ENCODE assay signal across 1 cellular context in the genomic region with DNA sequence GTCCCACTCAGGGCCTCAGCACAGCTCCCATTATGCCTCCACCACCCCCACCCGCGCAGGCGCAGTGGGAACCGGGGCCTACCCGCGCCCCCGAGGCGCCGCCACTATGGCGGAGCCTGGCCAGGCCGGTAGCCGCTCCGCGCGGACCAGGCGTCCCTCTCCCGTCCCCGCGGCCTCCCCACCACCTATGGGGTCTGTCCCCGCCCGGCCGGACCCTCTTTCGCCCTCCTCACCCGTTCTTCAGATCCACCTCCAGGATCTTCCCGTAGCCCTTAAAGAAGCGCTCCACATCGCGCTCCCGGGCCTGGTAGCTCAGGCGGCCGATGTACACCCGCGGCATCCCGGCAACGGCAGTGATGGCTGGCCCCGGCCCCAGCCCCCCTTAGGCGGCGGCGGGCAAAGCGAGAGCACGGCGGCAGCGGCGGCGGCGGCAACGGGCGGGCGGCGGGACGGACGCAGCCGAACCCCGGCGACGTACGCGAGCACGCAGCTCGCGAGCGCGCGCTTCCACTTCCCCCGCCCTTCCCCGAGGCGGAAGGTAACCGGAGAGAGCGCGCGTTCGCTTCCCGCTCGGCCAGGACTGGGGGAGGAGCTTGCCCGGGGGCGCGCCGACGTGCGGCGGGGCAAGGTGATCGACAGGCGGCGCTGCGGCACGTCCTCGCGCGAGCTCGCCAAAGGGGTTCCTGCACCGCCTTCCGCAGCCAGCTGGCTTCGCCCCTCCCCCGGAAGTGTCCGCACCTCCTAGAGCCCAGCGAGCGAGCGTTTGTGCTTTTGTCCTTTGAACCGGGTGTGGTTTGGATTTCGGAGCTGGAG.
TF ChIP-seq lines count a peak whose summit lies in the region.

A gene (minus strand): TSS at position 488 of the 813 bp plus-strand sequence. CDS start 148 bp downstream, at position 340.

TF ChIP-seq in HepG2, 621 proteins besides CTCF, POLR2A, EP300 and RAD21 (continued from another document and continues in another):
- TF ChIP-seq ZFP90 (CRISPR knock-in tag; IDR thresholded peaks at IDR 0.05; ENCODE audit: borderline replicate concordance) = 0 out of 2 replicates have a peak, but pooled peaks have one; percentile 12
- no peak for TF ChIP-seq THYN1 (CRISPR knock-in tag; IDR thresholded peaks at IDR 0.05; ENCODE audit: borderline replicate concordance, low read depth)
- TF ChIP-seq ESRRA (CRISPR knock-in tag; IDR thresholded peaks at IDR 0.05; ENCODE audit: low read depth) = 0 out of 2 replicates have a peak, but pooled peaks have one; percentile 79
- no peak for TF ChIP-seq FOXJ3 (CRISPR knock-in tag; IDR thresholded peaks at IDR 0.05; ENCODE audit: borderline replicate concordance)
- TF ChIP-seq ZNF333 (CRISPR knock-in tag; IDR thresholded peaks at IDR 0.05; ENCODE audit: borderline replicate concordance) = 0 out of 2 replicates have a peak, but pooled peaks have one; percentile 8
- peak; percentile 85; the same call in 1 of the 2 replicates for TF ChIP-seq BRD4 (CRISPR knock-in tag; IDR thresholded peaks at IDR 0.05)
- TF ChIP-seq, protein P1, sequence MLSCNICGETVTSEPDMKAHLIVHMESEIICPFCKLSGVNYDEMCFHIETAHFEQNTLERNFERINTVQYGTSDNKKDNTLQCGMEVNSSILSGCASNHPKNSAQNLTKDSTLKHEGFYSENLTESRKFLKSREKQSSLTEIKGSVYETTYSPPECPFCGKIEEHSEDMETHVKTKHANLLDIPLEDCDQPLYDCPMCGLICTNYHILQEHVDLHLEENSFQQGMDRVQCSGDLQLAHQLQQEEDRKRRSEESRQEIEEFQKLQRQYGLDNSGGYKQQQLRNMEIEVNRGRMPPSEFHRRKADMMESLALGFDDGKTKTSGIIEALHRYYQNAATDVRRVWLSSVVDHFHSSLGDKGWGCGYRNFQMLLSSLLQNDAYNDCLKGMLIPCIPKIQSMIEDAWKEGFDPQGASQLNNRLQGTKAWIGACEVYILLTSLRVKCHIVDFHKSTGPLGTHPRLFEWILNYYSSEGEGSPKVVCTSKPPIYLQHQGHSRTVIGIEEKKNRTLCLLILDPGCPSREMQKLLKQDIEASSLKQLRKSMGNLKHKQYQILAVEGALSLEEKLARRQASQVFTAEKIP (CRISPR knock-in tag; IDR thresholded peaks at IDR 0.05; ENCODE audit: borderline replicate concordance) = no peak
- TF ChIP-seq, protein P2, sequence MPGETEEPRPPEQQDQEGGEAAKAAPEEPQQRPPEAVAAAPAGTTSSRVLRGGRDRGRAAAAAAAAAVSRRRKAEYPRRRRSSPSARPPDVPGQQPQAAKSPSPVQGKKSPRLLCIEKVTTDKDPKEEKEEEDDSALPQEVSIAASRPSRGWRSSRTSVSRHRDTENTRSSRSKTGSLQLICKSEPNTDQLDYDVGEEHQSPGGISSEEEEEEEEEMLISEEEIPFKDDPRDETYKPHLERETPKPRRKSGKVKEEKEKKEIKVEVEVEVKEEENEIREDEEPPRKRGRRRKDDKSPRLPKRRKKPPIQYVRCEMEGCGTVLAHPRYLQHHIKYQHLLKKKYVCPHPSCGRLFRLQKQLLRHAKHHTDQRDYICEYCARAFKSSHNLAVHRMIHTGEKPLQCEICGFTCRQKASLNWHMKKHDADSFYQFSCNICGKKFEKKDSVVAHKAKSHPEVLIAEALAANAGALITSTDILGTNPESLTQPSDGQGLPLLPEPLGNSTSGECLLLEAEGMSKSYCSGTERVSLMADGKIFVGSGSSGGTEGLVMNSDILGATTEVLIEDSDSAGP (CRISPR knock-in tag; IDR thresholded peaks at IDR 0.05; ENCODE audit: borderline replicate concordance) = peak; percentile 91
- TF ChIP-seq, protein P3, sequence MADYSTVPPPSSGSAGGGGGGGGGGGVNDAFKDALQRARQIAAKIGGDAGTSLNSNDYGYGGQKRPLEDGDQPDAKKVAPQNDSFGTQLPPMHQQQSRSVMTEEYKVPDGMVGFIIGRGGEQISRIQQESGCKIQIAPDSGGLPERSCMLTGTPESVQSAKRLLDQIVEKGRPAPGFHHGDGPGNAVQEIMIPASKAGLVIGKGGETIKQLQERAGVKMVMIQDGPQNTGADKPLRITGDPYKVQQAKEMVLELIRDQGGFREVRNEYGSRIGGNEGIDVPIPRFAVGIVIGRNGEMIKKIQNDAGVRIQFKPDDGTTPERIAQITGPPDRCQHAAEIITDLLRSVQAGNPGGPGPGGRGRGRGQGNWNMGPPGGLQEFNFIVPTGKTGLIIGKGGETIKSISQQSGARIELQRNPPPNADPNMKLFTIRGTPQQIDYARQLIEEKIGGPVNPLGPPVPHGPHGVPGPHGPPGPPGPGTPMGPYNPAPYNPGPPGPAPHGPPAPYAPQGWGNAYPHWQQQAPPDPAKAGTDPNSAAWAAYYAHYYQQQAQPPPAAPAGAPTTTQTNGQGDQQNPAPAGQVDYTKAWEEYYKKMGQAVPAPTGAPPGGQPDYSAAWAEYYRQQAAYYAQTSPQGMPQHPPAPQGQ (CRISPR knock-in tag; IDR thresholded peaks at IDR 0.05; ENCODE audit: borderline replicate concordance) = peak; percentile 32; the same call in 1 of the 2 replicates
- TF ChIP-seq, protein P4, sequence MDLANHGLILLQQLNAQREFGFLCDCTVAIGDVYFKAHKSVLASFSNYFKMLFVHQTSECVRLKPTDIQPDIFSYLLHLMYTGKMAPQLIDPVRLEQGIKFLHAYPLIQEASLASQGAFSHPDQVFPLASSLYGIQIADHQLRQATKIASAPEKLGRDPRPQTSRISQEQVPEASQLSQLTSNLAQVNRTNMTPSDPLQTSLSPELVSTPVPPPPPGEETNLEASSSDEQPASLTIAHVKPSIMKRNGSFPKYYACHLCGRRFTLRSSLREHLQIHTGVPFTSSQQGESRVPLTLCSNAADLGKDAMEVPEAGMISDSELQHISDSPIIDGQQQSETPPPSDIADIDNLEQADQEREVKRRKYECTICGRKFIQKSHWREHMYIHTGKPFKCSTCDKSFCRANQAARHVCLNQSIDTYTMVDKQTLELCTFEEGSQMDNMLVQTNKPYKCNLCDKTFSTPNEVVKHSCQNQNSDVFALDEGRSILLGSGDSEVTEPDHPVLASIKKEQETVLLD (CRISPR knock-in tag; IDR thresholded peaks at IDR 0.05; ENCODE audit: low read depth) = peak; percentile 95
- no peak for TF ChIP-seq PRPF4 (IDR thresholded peaks at IDR 0.05; ENCODE audit: low read depth, low read length, poor library complexity, severe bottlenecking)
- TF ChIP-seq, protein P5, sequence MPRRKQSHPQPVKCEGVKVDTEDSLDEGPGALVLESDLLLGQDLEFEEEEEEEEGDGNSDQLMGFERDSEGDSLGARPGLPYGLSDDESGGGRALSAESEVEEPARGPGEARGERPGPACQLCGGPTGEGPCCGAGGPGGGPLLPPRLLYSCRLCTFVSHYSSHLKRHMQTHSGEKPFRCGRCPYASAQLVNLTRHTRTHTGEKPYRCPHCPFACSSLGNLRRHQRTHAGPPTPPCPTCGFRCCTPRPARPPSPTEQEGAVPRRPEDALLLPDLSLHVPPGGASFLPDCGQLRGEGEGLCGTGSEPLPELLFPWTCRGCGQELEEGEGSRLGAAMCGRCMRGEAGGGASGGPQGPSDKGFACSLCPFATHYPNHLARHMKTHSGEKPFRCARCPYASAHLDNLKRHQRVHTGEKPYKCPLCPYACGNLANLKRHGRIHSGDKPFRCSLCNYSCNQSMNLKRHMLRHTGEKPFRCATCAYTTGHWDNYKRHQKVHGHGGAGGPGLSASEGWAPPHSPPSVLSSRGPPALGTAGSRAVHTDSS (CRISPR knock-in tag; conservative IDR thresholded peaks at IDR 0.05) = no peak
- peak; percentile 87 for TF ChIP-seq ZNF468 (CRISPR knock-in tag; IDR thresholded peaks at IDR 0.05)
- TF ChIP-seq, protein P6, sequence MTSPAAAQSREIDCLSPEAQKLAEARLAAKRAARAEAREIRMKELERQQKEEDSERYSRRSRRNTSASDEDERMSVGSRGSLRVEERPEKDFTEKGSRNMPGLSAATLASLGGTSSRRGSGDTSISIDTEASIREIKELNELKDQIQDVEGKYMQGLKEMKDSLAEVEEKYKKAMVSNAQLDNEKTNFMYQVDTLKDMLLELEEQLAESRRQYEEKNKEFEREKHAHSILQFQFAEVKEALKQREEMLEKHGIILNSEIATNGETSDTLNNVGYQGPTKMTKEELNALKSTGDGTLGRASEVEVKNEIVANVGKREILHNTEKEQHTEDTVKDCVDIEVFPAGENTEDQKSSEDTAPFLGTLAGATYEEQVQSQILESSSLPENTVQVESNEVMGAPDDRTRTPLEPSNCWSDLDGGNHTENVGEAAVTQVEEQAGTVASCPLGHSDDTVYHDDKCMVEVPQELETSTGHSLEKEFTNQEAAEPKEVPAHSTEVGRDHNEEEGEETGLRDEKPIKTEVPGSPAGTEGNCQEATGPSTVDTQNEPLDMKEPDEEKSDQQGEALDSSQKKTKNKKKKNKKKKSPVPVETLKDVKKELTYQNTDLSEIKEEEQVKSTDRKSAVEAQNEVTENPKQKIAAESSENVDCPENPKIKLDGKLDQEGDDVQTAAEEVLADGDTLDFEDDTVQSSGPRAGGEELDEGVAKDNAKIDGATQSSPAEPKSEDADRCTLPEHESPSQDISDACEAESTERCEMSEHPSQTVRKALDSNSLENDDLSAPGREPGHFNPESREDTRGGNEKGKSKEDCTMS (CRISPR knock-in tag; conservative IDR thresholded peaks at IDR 0.05) = no peak
- TF ChIP-seq, protein P7, sequence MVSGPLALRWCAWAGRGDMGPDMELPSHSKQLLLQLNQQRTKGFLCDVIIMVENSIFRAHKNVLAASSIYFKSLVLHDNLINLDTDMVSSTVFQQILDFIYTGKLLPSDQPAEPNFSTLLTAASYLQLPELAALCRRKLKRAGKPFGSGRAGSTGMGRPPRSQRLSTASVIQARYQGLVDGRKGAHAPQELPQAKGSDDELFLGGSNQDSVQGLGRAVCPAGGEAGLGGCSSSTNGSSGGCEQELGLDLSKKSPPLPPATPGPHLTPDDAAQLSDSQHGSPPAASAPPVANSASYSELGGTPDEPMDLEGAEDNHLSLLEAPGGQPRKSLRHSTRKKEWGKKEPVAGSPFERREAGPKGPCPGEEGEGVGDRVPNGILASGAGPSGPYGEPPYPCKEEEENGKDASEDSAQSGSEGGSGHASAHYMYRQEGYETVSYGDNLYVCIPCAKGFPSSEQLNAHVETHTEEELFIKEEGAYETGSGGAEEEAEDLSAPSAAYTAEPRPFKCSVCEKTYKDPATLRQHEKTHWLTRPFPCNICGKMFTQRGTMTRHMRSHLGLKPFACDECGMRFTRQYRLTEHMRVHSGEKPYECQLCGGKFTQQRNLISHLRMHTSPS (CRISPR knock-in tag; IDR thresholded peaks at IDR 0.05; ENCODE audit: low read depth) = no peak; the same call in 1 of the 2 replicates
- peak; percentile 87 for TF ChIP-seq ERF (CRISPR knock-in tag; IDR thresholded peaks at IDR 0.05)
- peak; percentile 90; the same call in 1 of the 2 replicates for TF ChIP-seq KLF12 (CRISPR knock-in tag; IDR thresholded peaks at IDR 0.05; ENCODE audit: borderline replicate concordance)
- peak; percentile 71; the same call in 1 of the 2 replicates for TF ChIP-seq PITX1 (CRISPR knock-in tag; IDR thresholded peaks at IDR 0.05)
- TF ChIP-seq, protein P8, sequence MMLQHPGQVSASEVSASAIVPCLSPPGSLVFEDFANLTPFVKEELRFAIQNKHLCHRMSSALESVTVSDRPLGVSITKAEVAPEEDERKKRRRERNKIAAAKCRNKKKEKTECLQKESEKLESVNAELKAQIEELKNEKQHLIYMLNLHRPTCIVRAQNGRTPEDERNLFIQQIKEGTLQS (CRISPR knock-in tag; IDR thresholded peaks at IDR 0.05) = peak; percentile 66
- no peak; the same call in 1 of the 2 replicates for TF ChIP-seq BORCS8-MEF2B (CRISPR knock-in tag; IDR thresholded peaks at IDR 0.05)
- TF ChIP-seq, protein P9, sequence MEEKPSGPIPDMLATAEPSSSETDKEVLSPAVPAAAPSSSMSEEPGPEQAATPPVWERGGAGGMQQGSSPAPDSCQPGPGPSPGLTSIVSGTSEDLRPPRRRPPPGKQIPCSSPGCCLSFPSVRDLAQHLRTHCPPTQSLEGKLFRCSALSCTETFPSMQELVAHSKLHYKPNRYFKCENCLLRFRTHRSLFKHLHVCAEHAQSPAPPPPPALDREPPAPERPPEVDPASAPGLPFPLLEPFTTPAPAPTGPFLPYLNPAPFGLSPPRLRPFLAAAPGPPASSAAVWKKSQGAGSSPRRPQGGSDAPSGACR (CRISPR knock-in tag; IDR thresholded peaks at IDR 0.05) = 0 out of 2 replicates have a peak, but pooled peaks have one; percentile 67
- TF ChIP-seq PHF21A (CRISPR knock-in tag; IDR thresholded peaks at IDR 0.05) = peak; percentile 86
- TF ChIP-seq ZNF260 (CRISPR knock-in tag; IDR thresholded peaks at IDR 0.05; ENCODE audit: borderline replicate concordance, low read depth) = no peak
- TF ChIP-seq ZNF382 (CRISPR knock-in tag; IDR thresholded peaks at IDR 0.05; ENCODE audit: borderline replicate concordance) = no peak
- TF ChIP-seq ZFY (CRISPR knock-in tag; IDR thresholded peaks at IDR 0.05) = peak; percentile 99
- TF ChIP-seq, protein P10, sequence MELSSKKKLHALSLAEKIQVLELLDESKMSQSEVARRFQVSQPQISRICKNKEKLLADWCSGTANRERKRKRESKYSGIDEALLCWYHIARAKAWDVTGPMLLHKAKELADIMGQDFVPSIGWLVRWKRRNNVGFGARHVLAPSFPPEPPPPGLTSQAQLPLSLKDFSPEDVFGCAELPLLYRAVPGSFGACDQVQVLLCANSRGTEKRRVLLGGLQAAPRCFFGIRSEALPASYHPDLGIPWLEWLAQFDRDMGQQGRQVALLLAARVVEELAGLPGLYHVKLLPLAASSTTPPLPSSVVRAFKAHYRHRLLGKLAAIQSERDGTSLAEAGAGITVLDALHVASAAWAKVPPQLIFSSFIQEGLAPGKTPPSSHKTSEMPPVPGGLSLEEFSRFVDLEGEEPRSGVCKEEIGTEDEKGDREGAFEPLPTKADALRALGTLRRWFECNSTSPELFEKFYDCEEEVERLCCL (CRISPR knock-in tag; IDR thresholded peaks at IDR 0.05; ENCODE audit: borderline replicate concordance) = no peak
- TF ChIP-seq ZFP41 (CRISPR knock-in tag; IDR thresholded peaks at IDR 0.05; ENCODE audit: borderline replicate concordance) = no peak
- TF ChIP-seq ZNF264 (CRISPR knock-in tag; IDR thresholded peaks at IDR 0.05) = no peak
- TF ChIP-seq, protein P11, sequence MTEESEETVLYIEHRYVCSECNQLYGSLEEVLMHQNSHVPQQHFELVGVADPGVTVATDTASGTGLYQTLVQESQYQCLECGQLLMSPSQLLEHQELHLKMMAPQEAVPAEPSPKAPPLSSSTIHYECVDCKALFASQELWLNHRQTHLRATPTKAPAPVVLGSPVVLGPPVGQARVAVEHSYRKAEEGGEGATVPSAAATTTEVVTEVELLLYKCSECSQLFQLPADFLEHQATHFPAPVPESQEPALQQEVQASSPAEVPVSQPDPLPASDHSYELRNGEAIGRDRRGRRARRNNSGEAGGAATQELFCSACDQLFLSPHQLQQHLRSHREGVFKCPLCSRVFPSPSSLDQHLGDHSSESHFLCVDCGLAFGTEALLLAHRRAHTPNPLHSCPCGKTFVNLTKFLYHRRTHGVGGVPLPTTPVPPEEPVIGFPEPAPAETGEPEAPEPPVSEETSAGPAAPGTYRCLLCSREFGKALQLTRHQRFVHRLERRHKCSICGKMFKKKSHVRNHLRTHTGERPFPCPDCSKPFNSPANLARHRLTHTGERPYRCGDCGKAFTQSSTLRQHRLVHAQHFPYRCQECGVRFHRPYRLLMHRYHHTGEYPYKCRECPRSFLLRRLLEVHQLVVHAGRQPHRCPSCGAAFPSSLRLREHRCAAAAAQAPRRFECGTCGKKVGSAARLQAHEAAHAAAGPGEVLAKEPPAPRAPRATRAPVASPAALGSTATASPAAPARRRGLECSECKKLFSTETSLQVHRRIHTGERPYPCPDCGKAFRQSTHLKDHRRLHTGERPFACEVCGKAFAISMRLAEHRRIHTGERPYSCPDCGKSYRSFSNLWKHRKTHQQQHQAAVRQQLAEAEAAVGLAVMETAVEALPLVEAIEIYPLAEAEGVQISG (CRISPR knock-in tag; IDR thresholded peaks at IDR 0.05) = peak; percentile 84
- TF ChIP-seq ZNF350 (CRISPR knock-in tag; IDR thresholded peaks at IDR 0.05; ENCODE audit: borderline replicate concordance, low read depth) = no peak; the same call in 1 of the 2 replicates
- peak; percentile 79 for TF ChIP-seq IRF2 (CRISPR knock-in tag; IDR thresholded peaks at IDR 0.05)
- peak; percentile 71; the same call in 1 of the 2 replicates for TF ChIP-seq MEF2D (CRISPR knock-in tag; IDR thresholded peaks at IDR 0.05)
- no peak for TF ChIP-seq U2AF2 (IDR thresholded peaks at IDR 0.05; ENCODE audit: low read depth, low read length)
